ENCODE assay signal across 8 cellular contexts in the genomic region with DNA sequence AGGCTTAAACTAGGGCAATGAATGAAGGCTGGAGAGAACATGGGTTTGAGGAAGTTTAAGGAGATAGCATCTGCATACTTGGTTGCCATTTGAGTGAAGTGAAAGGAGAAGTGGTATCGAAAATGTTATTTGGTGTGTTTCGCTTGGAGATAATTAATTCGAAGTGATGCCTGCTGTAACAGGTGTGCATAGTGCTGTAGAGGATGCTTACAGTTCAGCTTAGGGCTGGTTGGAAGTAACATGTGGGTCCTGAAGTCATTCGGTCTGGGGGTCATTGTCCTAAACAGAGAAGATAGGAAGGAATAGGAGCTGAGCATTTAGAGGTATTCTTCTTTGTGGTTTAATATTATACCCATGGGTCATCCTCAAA. TPM values are rescaled to one million over a fixed set of nuclear protein-coding genes. Genes with fewer than 3 reads are reported as not detected.
A peak's percentile ranks its signal among the peaks of the same experiment; 100 is the strongest.
DNase-seq lines count a peak whose midpoint lies in the region; ATAC-seq and TF ChIP-seq lines count a peak whose summit lies in the region.

No MANE protein-coding gene starts in this region.

- no peaks in the 10 kb centered on the region for H3K27me3 ChIP-seq in PC-9 (ENCODE audit: insufficient read depth, low read depth)
- no peaks in the 10 kb centered on the region for H3K27me3 ChIP-seq in fibroblast of lung (ENCODE audit: control insufficient read depth, insufficient read depth, low read length)
- H3K27me3 ChIP-seq in rectal smooth muscle tissue (ENCODE audit: control insufficient read depth, insufficient read depth, low read length) = no peaks in the 10 kb centered on the region

- CTCF ChIA-PET in PC-9 (lab: Charles Lee) = interaction anchor here (0.6 to 2.7 kb wide), 9 partner anchors 14 to 134 kb away, joined by 3 to 16 read pairs (median 4); partner anchors contain the start of genes PIAS3 and RBM8A

- peak; percentile 33 for ATAC-seq in Right ventricle myocardium inferior
- ATAC-seq in HG02973 (IDR thresholded peaks at IDR 0.05; ENCODE audit: unreplicated experiment) = peak; percentile 62

- H4K20me1 ChIP-seq in PC-9 (ENCODE audit: insufficient read depth) (no peaks in the 10 kb centered on the region), fibroblast of lung (ENCODE audit: control insufficient read depth, extremely low read depth, insufficient read depth, low read length) (no peaks in the 10 kb centered on the region)

- H3K4me2 ChIP-seq in PC-9 = peak overlapping the region; percentile 90
- peak overlapping the region; percentile 97 for H3K4me2 ChIP-seq in fibroblast of lung (ENCODE audit: extremely low read depth, insufficient read depth, low read length)

- H3K36me3 ChIP-seq in PC-9 (ENCODE audit: low read depth) = peaks cover 19% of the 10 kb centered on the region; the same call in 1 of the 2 replicates
- H3K36me3 ChIP-seq in fibroblast of lung (ENCODE audit: control insufficient read depth, insufficient read depth, low read length) = peaks cover 17% of the 10 kb centered on the region
- H3K36me3 ChIP-seq in rectal smooth muscle tissue (ENCODE audit: control insufficient read depth, insufficient read depth, low read length) = peaks cover 23% of the 10 kb centered on the region

- intact Hi-C loops in Right ventricle myocardium inferior (cut with DNase I) = loop anchor here (2.0 to 5.0 kb wide), 2 partner anchors 117 to 168 kb away; partner anchors contain the start of genes ANKRD34A and POLR3GL
- intact Hi-C loops in cardiac septum (cut with DNase I) = loop anchor here (1.0 to 5.0 kb wide), 2 partner anchors 72 to 168 kb away; partner anchors contain the start of gene PEX11B
- intact Hi-C loops in PC-9 (cut with micrococcal nuclease; ENCODE audit: unreplicated experiment) = loop anchor here (1.0 to 5.0 kb wide), 3 partner anchors 47 to 167 kb away; partner anchors contain the start of gene ITGA10

- H3F3A ChIP-seq in PC-9 (ENCODE audit: insufficient read depth, low read depth) = peaks cover 40% of the 10 kb centered on the region; the same call in 1 of the 2 replicates

- H3K27ac ChIP-seq in PC-9 = no peak overlapping the region
- no peak overlapping the region for H3K27ac ChIP-seq in fibroblast of lung (ENCODE audit: insufficient read depth, low read length)
- H3K27ac ChIP-seq in rectal smooth muscle tissue (ENCODE audit: low read depth, low read length) = peak overlapping the region; percentile 53

- H3K4me1 ChIP-seq in PC-9 (replicated peaks; ENCODE audit: insufficient read depth) (peaks cover 3% of the 10 kb centered on the region; the same call in 1 of the 2 replicates), fibroblast of lung (ENCODE audit: control insufficient read depth, extremely low read depth, insufficient read depth, low read length) (peaks cover 12% of the 10 kb centered on the region), rectal smooth muscle tissue (ENCODE audit: control insufficient read depth, insufficient read depth, low read length) (no peaks in the 10 kb centered on the region)

- H3K9me3 ChIP-seq in PC-9 (ENCODE audit: insufficient read depth, low read depth) (no peaks in the 10 kb centered on the region), fibroblast of lung (ENCODE audit: control insufficient read depth, insufficient read depth, low read depth, low read length) (no peaks in the 10 kb centered on the region)

- no TSS peak for BruUV-seq in PC-9 (replicated peaks; lab: Mats Ljungman, UMichigan)

- TF ChIP-seq CTCF in PC-9 (conservative IDR thresholded peaks at IDR 0.05) (no peak), fibroblast of lung (conservative IDR thresholded peaks at IDR 0.05 in 1 of 2, IDR thresholded peaks at IDR 0.05 in 1 of 2; ENCODE audit: low read depth in 1 of 2, low read length in 2 of 2) (no peak)

- DNase-seq in Right ventricle myocardium inferior (ENCODE audit: missing footprints) (no peak), cardiac septum (ENCODE audit: low spot score) (no peak), PC-9 (no peak), fibroblast of lung (ENCODE audit: low read depth in 2 of 2) (no peak), midbrain (lab: John Stamatoyannopoulos, UW) (no peak)
- DNase-seq in activated CD4-positive, alpha-beta T cell treated with anti-CD3 and anti-CD28 coated beads, Interleukin-2, amount 50 U/mL, for 4 hours = no peak

- POLR2A ChIA-PET in PC-9 (lab: Charles Lee; ENCODE audit: unreplicated experiment) = interaction anchor here (0.6 to 0.9 kb wide), 3 partner anchors 21 to 47 kb away, joined by 5 to 6 read pairs (median 6); partner anchors contain the start of genes POLR3C and RNF115

- H3K9ac ChIP-seq in fibroblast of lung (ENCODE audit: insufficient read depth, low read length) (peak overlapping the region; percentile 70), rectal smooth muscle tissue (ENCODE audit: low read length) (no peak overlapping the region)

- H3K9me2 ChIP-seq in PC-9 (ENCODE audit: insufficient read depth) = no peaks in the 10 kb centered on the region

- H3K4me3 ChIP-seq in PC-9 (peak overlapping the region; percentile 63; the same call in 1 of the 2 replicates), fibroblast of lung (replicated peaks in 1 of 4; ENCODE audit: control extremely low read depth in 1 of 4, insufficient read depth in 1 of 4, low read depth in 3 of 4, low read length in 4 of 4) (peak overlapping the region; percentile 58 to 68 (median 64)), rectal smooth muscle tissue (ENCODE audit: low read length) (peak overlapping the region; percentile 62)

- H3K79me2 ChIP-seq in PC-9 (ENCODE audit: low read depth) (no peaks in the 10 kb centered on the region), fibroblast of lung (ENCODE audit: control insufficient read depth, insufficient read depth, low read length) (no peaks in the 10 kb centered on the region)

- H2AFZ ChIP-seq in PC-9 (no peak overlapping the region), fibroblast of lung (ENCODE audit: low read length) (peak overlapping the region; percentile 39)

RNA-seq across cellular contexts. Expression of gene NUDT17, which starts 0.3 kb away (rescaled TPM):
- total RNA-seq in Right ventricle myocardium inferior = 3.3 TPM
- 2.7 TPM for total RNA-seq in cardiac septum
- total RNA-seq in PC-9 (2021) = 1.0 and 1.5 TPM in 2 replicates
- 2.1 and 5.1 TPM in 2 replicates for total RNA-seq in fibroblast of lung
- polyA plus RNA-seq in fibroblast of lung = 3.4 and 4.5 TPM in 2 replicates
- polyA plus RNA-seq in fibroblast of lung (2012) = 3.5 and 4.6 TPM in 2 replicates
- 5.1 and 5.7 TPM in 2 replicates for polyA minus RNA-seq in fibroblast of lung (ENCODE audit: low replicate concordance)

RNA-seq across cellular contexts. Expression of gene PIAS3, which starts 13.8 kb away (rescaled TPM):
- total RNA-seq in Right ventricle myocardium inferior (15.7 TPM), cardiac septum (19.7 TPM), PC-9 (2021) (44.3 and 57.8 TPM in 2 replicates), fibroblast of lung (5.1 and 8.9 TPM in 2 replicates)
- 22.9 and 29.3 TPM in 2 replicates for polyA plus RNA-seq in fibroblast of lung
- polyA plus RNA-seq in fibroblast of lung (2012) = 34.9 and 43.2 TPM in 2 replicates
- 44.6 and 67.5 TPM in 2 replicates for polyA minus RNA-seq in fibroblast of lung (ENCODE audit: low replicate concordance)

RNA-seq across cellular contexts. Expression of gene POLR3C, which starts 21.1 kb away (rescaled TPM):
- total RNA-seq in Right ventricle myocardium inferior (11.4 TPM), cardiac septum (14.0 TPM), PC-9 (2021) (21.2 and 21.4 TPM in 2 replicates), fibroblast of lung (32.1 and 38.3 TPM in 2 replicates)
- polyA plus RNA-seq in fibroblast of lung = 45.1 and 64.5 TPM in 2 replicates
- 29.2 and 42.4 TPM in 2 replicates for polyA plus RNA-seq in fibroblast of lung (2012)
- polyA minus RNA-seq in fibroblast of lung (ENCODE audit: low replicate concordance) = 19.7 and 37.2 TPM in 2 replicates

RNA-seq across cellular contexts. Expression of gene RNF115, which starts 21.2 kb away (rescaled TPM):
- total RNA-seq in Right ventricle myocardium inferior (47.9 TPM), cardiac septum (74.5 TPM), PC-9 (2021) (8.8 and 11.0 TPM in 2 replicates), fibroblast of lung (9.2 and 19.8 TPM in 2 replicates)
- 16.2 and 25.5 TPM in 2 replicates for polyA plus RNA-seq in fibroblast of lung
- polyA plus RNA-seq in fibroblast of lung (2012) = 12.3 and 22.4 TPM in 2 replicates
- polyA minus RNA-seq in fibroblast of lung (ENCODE audit: low replicate concordance) = 15.8 and 17.5 TPM in 2 replicates

RNA-seq across cellular contexts. Expression of gene ANKRD35, which starts 40.5 kb away (rescaled TPM):
- total RNA-seq in Right ventricle myocardium inferior (1.1 TPM), cardiac septum (0.73 TPM), PC-9 (2021) (0.78 and 1.2 TPM in 2 replicates), fibroblast of lung (2.3 and 4.5 TPM in 2 replicates)
- polyA plus RNA-seq in fibroblast of lung = 0.65 and 3.4 TPM in 2 replicates
- 1.4 and 7.6 TPM in 2 replicates for polyA plus RNA-seq in fibroblast of lung (2012)
- polyA minus RNA-seq in fibroblast of lung (ENCODE audit: low replicate concordance) = 0.74 TPM in 1 of 2 replicates, not detected in the other
